In the genomic region with DNA sequence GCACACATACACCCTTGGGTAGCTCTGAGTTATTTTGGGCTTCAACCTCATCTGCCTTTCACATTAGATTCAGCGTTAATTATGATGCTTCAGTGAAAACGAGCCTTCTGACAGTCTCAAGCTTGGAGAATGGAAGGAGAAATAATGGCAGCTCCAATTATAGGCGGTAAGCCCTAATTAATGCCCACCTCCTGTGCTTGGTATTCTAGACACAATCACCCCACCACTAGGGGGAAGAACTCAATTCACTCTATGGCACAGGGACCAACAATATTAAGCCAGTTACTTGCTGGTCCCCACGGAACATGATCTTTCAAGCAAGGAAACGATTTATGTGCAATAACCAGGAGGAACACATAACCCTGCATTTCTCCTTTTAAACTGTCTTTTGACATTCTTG, we compare ENCODE assay signal across 1 cellular context.
TF ChIP-seq lines count a peak whose summit lies in the region.

No MANE protein-coding gene starts in this region.

TF ChIP-seq in WTC11, 78 proteins besides CTCF, POLR2A, EP300 and RAD21 (continued from another document):
- TF ChIP-seq, protein P1, sequence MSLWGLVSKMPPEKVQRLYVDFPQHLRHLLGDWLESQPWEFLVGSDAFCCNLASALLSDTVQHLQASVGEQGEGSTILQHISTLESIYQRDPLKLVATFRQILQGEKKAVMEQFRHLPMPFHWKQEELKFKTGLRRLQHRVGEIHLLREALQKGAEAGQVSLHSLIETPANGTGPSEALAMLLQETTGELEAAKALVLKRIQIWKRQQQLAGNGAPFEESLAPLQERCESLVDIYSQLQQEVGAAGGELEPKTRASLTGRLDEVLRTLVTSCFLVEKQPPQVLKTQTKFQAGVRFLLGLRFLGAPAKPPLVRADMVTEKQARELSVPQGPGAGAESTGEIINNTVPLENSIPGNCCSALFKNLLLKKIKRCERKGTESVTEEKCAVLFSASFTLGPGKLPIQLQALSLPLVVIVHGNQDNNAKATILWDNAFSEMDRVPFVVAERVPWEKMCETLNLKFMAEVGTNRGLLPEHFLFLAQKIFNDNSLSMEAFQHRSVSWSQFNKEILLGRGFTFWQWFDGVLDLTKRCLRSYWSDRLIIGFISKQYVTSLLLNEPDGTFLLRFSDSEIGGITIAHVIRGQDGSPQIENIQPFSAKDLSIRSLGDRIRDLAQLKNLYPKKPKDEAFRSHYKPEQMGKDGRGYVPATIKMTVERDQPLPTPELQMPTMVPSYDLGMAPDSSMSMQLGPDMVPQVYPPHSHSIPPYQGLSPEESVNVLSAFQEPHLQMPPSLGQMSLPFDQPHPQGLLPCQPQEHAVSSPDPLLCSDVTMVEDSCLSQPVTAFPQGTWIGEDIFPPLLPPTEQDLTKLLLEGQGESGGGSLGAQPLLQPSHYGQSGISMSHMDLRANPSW (CRISPR knock-in tag; conservative IDR thresholded peaks at IDR 0.05; ENCODE audit: low read depth) = no peak
- TF ChIP-seq NR1H2 (CRISPR knock-in tag; IDR thresholded peaks at IDR 0.05) (no peak), CREM (CRISPR knock-in tag; IDR thresholded peaks at IDR 0.05) (no peak), RORB (CRISPR knock-in tag; IDR thresholded peaks at IDR 0.05) (no peak), GTF2I (CRISPR knock-in tag; conservative IDR thresholded peaks at IDR 0.05) (no peak), TP53 (CRISPR knock-in tag; IDR thresholded peaks at IDR 0.05) (no peak), IRF2 (CRISPR knock-in tag; IDR thresholded peaks at IDR 0.05; ENCODE audit: borderline replicate concordance, low read depth) (no peak), ELF4 (CRISPR knock-in tag; IDR thresholded peaks at IDR 0.05; ENCODE audit: low read depth) (no peak)
- TF ChIP-seq, protein P2, sequence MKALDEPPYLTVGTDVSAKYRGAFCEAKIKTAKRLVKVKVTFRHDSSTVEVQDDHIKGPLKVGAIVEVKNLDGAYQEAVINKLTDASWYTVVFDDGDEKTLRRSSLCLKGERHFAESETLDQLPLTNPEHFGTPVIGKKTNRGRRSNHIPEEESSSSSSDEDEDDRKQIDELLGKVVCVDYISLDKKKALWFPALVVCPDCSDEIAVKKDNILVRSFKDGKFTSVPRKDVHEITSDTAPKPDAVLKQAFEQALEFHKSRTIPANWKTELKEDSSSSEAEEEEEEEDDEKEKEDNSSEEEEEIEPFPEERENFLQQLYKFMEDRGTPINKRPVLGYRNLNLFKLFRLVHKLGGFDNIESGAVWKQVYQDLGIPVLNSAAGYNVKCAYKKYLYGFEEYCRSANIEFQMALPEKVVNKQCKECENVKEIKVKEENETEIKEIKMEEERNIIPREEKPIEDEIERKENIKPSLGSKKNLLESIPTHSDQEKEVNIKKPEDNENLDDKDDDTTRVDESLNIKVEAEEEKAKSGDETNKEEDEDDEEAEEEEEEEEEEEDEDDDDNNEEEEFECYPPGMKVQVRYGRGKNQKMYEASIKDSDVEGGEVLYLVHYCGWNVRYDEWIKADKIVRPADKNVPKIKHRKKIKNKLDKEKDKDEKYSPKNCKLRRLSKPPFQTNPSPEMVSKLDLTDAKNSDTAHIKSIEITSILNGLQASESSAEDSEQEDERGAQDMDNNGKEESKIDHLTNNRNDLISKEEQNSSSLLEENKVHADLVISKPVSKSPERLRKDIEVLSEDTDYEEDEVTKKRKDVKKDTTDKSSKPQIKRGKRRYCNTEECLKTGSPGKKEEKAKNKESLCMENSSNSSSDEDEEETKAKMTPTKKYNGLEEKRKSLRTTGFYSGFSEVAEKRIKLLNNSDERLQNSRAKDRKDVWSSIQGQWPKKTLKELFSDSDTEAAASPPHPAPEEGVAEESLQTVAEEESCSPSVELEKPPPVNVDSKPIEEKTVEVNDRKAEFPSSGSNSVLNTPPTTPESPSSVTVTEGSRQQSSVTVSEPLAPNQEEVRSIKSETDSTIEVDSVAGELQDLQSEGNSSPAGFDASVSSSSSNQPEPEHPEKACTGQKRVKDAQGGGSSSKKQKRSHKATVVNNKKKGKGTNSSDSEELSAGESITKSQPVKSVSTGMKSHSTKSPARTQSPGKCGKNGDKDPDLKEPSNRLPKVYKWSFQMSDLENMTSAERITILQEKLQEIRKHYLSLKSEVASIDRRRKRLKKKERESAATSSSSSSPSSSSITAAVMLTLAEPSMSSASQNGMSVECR (CRISPR knock-in tag; IDR thresholded peaks at IDR 0.05; ENCODE audit: borderline replicate concordance) = no peak
